1 cellular context compared by ENCODE assay signal in genomic region chr13:114131581-114132418, GRCh38.
TF ChIP-seq lines count a peak whose summit lies in the region.

No MANE protein-coding gene starts in this region.

TF ChIP-seq in H1, 55 proteins besides CTCF, POLR2A, EP300 and RAD21 (continued from another document):
- TF ChIP-seq POLR2AphosphoS5 (IDR thresholded peaks at IDR 0.05; ENCODE audit: low read depth, low read length) (no peak), ASH2L (IDR thresholded peaks at IDR 0.05; ENCODE audit: low read length) (peak; percentile 84), SIN3A (conservative IDR thresholded peaks at IDR 0.05 in 1 of 2, IDR thresholded peaks at IDR 0.05 in 1 of 2; ENCODE audit: low read depth in 1 of 2, low read length in 2 of 2) (0 out of 4 replicates have a peak, but pooled peaks of 1 of the 2 experiments have one; percentile 11), SUZ12 (IDR thresholded peaks at IDR 0.05; ENCODE audit: low read length) (peak; percentile 21; the same call in 1 of the 2 replicates)
TF ChIP-seq in H1: peak in this region for 6.
